ENCODE assay signal across 8 cellular contexts in genomic region chr10:94800551-94800950, GRCh38. TPM values are rescaled to one million over a fixed set of nuclear protein-coding genes. Genes with fewer than 3 reads are reported as not detected.
"Had no signal": no experiment of that assay in that cellular context is flagged by ENCODE, and none has a peak within 500 bp of the region (broad histone marks: within the 10 kb centered on the region; RNA-seq: fewer than 3 reads in every experiment).

No MANE protein-coding gene starts in this region.

RNA-seq across cellular contexts. Expression of gene CYP2C19, which starts 38.1 kb away (rescaled TPM):
- total RNA-seq: kidney epithelial cell, left ventricle myocardium inferior, left ventricle myocardium superior, lower lobe of right lung, lung microvascular endothelial cell, mammary epithelial cell, mesothelial cell of epicardium, mononuclear cell had no signal
